15 cellular contexts compared by ENCODE assay signal in genomic region chr7:101942603-101943210, GRCh38.
DNase-seq lines count a peak whose midpoint lies in the region; ATAC-seq and TF ChIP-seq lines count a peak whose summit lies in the region.
"Had no signal": no experiment of that assay in that cellular context is flagged by ENCODE, and none has a peak within 500 bp of the region (broad histone marks: within the 10 kb centered on the region; RNA-seq: fewer than 3 reads in every experiment).

No MANE protein-coding gene starts in this region.

- no peak overlapping the region for H4K5ac ChIP-seq in H9 (ENCODE audit: insufficient read length, low read depth, low read length)

- no peak for TF ChIP-seq POLR2A in gastrocnemius medialis (IDR thresholded peaks at IDR 0.05)

- no peak overlapping the region for H2BK20ac ChIP-seq in H9 (ENCODE audit: low read depth, low read length, poor library complexity, severe bottlenecking)

- H3K4ac ChIP-seq in H9 (ENCODE audit: low read depth, low read length), result peak overlapping the region; percentile 43; the same call in 1 of the 2 replicates

- H3K27me3 Mint-ChIP-seq in H9 (ENCODE audit: low read depth), result no peaks in the 10 kb centered on the region
- H3K27me3 Mint-ChIP-seq: T-cell had no signal

- peak overlapping the region; percentile 65 for H2AK5ac ChIP-seq in H9 (ENCODE audit: insufficient read length, low read length)

- H3K23ac ChIP-seq in H9 (ENCODE audit: insufficient read length, low read depth, low read length), result no peak overlapping the region

- no peak overlapping the region for H2BK12ac ChIP-seq in H9 (ENCODE audit: insufficient read length, low read depth, low read length)

- DNase-seq in H9, result no peak
- DNase-seq in SJSA1 (ENCODE audit: low read depth in 1 of 2, low spot score in 2 of 2), result no peak
- no peak for DNase-seq in hepatocyte (ENCODE audit: low spot score)
- DNase-seq in gastrocnemius medialis, result no peak
- DNase-seq: activated CD8-positive, alpha-beta memory T cell treated with anti-CD3 and anti-CD28 coated beads for 24 hours; effector CD4-positive, alpha-beta T cell; NCI-H524 treated with DMSO at 0.1 percent for 48 hours; stimulated activated CD4-positive, alpha-beta T cell treated with anti-CD3 and anti-CD28 coated beads, Interleukin-2, amount 100 ng/mL, for 48 hours; T-cell had no signal

- no peak overlapping the region for H3K9ac ChIP-seq in H9 (ENCODE audit: extremely low read depth, insufficient read length, low read length)

- TF ChIP-seq CTCF in H9 (conservative IDR thresholded peaks at IDR 0.05) (no peak), hepatocyte (IDR thresholded peaks at IDR 0.05; ENCODE audit: poor library complexity) (no peak), gastrocnemius medialis (IDR thresholded peaks at IDR 0.05 in 4 of 5, conservative IDR thresholded peaks at IDR 0.05 in 1 of 5) (no peak)

- no peak overlapping the region for H3K56ac ChIP-seq in H9 (ENCODE audit: insufficient read length, low read depth, low read length)

- H3K4me3 ChIP-seq in SJSA1 (no peak overlapping the region), hepatocyte (no peak overlapping the region), gastrocnemius medialis (no peak overlapping the region)

- no peak overlapping the region; a peak in 1 of 5 replicates for H3K4me3 Mint-ChIP-seq in H9
- H3K4me3 Mint-ChIP-seq: neural crest cell, T-cell had no signal

- intact Hi-C loops in gastrocnemius medialis (cut with DNase I; ENCODE audit: low total_unique reads), result no loop called here

- H3K79me2 ChIP-seq in H9 (ENCODE audit: insufficient read depth, low read length), result peaks cover 6% of the 10 kb centered on the region; the same call in 1 of the 2 replicates
- peaks cover 83% of the 10 kb centered on the region for H3K79me2 ChIP-seq in hepatocyte

- H4K8ac ChIP-seq in H9 (replicated peaks; ENCODE audit: insufficient read length, low read depth, low read length), result no peak overlapping the region

- no peak overlapping the region for H3K27ac ChIP-seq in H9 (ENCODE audit: insufficient read length, low read depth, low read length)
- H3K27ac ChIP-seq in SJSA1, result peak overlapping the region; percentile 24; the same call in 1 of the 2 replicates
- H3K27ac ChIP-seq in hepatocyte, result peak overlapping the region; percentile 75
- H3K27ac ChIP-seq in gastrocnemius medialis, result peak overlapping the region; percentile 67 to 95 (median 82)

- no CpG with 5 or more reads among the region's 13 CpGs for WGBS in H9 (ENCODE audit: extremely low coverage, insufficient read length, low lambda C conversion rate)
- 81% methylated on average over 13 of the region's 13 CpGs for WGBS in hepatocyte (ENCODE audit: low lambda C conversion rate, missing lambda C conversion rate)

- H3T11ph ChIP-seq in H9 (ENCODE audit: low read length), result no peak overlapping the region

- peak overlapping the region in 2 of 3 experiments; percentile 75 to 89; a peak in 2 of 7 replicates for H3K27ac Mint-ChIP-seq in H9
- H3K27ac Mint-ChIP-seq: activated naive CD4-positive, alpha-beta T cell treated with anti-CD3 and anti-CD28 coated beads, Interleukin-2, amount 50 U/mL, for 72 hours; T-cell had no signal

- peak overlapping the region; percentile 77 for H3K14ac ChIP-seq in H9 (ENCODE audit: insufficient read depth, low read length)

- in situ Hi-C loops in gastrocnemius medialis (cut with MboI; ENCODE audit: low sequenced_read_pairs in 4 of 4), result no loop called here

- H3K9me2 ChIP-seq in hepatocyte (replicated peaks; ENCODE audit: insufficient read depth), result no peaks in the 10 kb centered on the region

- H3K9me3 ChIP-seq in H9 (ENCODE audit: control insufficient read depth, low read depth, low read length), result no peaks in the 10 kb centered on the region
- no peaks in the 10 kb centered on the region for H3K9me3 ChIP-seq in SJSA1 (replicated peaks)
- no peaks in the 10 kb centered on the region for H3K9me3 ChIP-seq in hepatocyte (ENCODE audit: low read depth)
- H3K9me3 ChIP-seq in gastrocnemius medialis, result no peaks in the 10 kb centered on the region

- H2AFZ ChIP-seq in H9 (ENCODE audit: low read length) (no peak overlapping the region), hepatocyte (no peak overlapping the region)

- peak overlapping the region; percentile 23 for H3K18ac ChIP-seq in H9 (ENCODE audit: insufficient read length, low read depth, low read length)

- ATAC-seq in gastrocnemius medialis (no peak), GM18873 (IDR thresholded peaks at IDR 0.05; ENCODE audit: low FRiP score, unreplicated experiment) (no peak), HG02763 (IDR thresholded peaks at IDR 0.05; ENCODE audit: unreplicated experiment) (no peak), HG03378 (IDR thresholded peaks at IDR 0.05; ENCODE audit: unreplicated experiment) (no peak), GM21526 (IDR thresholded peaks at IDR 0.05; ENCODE audit: low FRiP score, unreplicated experiment) (no peak)
- ATAC-seq: activated naive CD4-positive, alpha-beta T cell treated with anti-CD3 and anti-CD28 coated beads, Interleukin-2, amount 50 U/mL, for 72 hours; T-cell had no signal

- H3K4me2 ChIP-seq in H9 (ENCODE audit: insufficient read depth, insufficient read length, low read length) (no peak overlapping the region), hepatocyte (peak overlapping the region; percentile 42)

- H2BK5ac ChIP-seq in H9 (ENCODE audit: insufficient read length, low read length), result no peak overlapping the region

- H3K27me3 ChIP-seq in H9 (ENCODE audit: insufficient read depth, low read length) (no peaks in the 10 kb centered on the region), SJSA1 (replicated peaks) (no peaks in the 10 kb centered on the region), hepatocyte (no peaks in the 10 kb centered on the region), gastrocnemius medialis (no peaks in the 10 kb centered on the region)

- H2BK120ac ChIP-seq in H9 (ENCODE audit: low read depth, low read length, poor library complexity, severe bottlenecking), result no peak overlapping the region

- H2BK15ac ChIP-seq in H9 (ENCODE audit: low read depth, low read length), result no peak overlapping the region

- H3K4me1 Mint-ChIP-seq in H9, result peaks cover 55 to 62% of the 10 kb centered on the region in 2 experiments

- H3K9me3 Mint-ChIP-seq in H9, result peaks cover 3 to 4% of the 10 kb centered on the region in 2 experiments; a peak in 4 of 5 replicates
- H3K9me3 Mint-ChIP-seq: activated naive CD4-positive, alpha-beta T cell treated with anti-CD3 and anti-CD28 coated beads, Interleukin-2, amount 50 U/mL, for 72 hours; neural crest cell; T-cell had no signal

- H3K23me2 ChIP-seq in H9 (ENCODE audit: insufficient read length, low read depth, low read length, poor library complexity, severe bottlenecking), result no peaks in the 10 kb centered on the region

- peaks cover 7 to 12% (median 12%) of the 10 kb centered on the region in 3 experiments; a peak in 6 of 7 replicates for H3K36me3 Mint-ChIP-seq in H9 (ENCODE audit: insufficient read depth in 1 of 3, low read depth in 3 of 3)
- H3K36me3 Mint-ChIP-seq: activated naive CD4-positive, alpha-beta T cell treated with anti-CD3 and anti-CD28 coated beads, Interleukin-2, amount 50 U/mL, for 72 hours had no signal

- no peaks in the 10 kb centered on the region; the same call in 1 of the 2 replicates for H3K36me3 ChIP-seq in SJSA1
- H3K36me3 ChIP-seq in hepatocyte (replicated peaks; ENCODE audit: insufficient read depth, low read depth), result no peaks in the 10 kb centered on the region
- H3K36me3 ChIP-seq in gastrocnemius medialis, result no peaks in the 10 kb centered on the region

- H4K91ac ChIP-seq in H9 (ENCODE audit: insufficient read length, low read depth, low read length), result peak overlapping the region; percentile 91

- peaks cover 2% of the 10 kb centered on the region for H3K79me1 ChIP-seq in H9 (ENCODE audit: insufficient read depth, low read depth, low read length, poor library complexity, severe bottlenecking)

- no peaks in the 10 kb centered on the region for H4K20me1 ChIP-seq in H9 (ENCODE audit: control insufficient read depth, insufficient read depth, insufficient read length)
- no peaks in the 10 kb centered on the region for H4K20me1 ChIP-seq in hepatocyte (ENCODE audit: insufficient read depth, poor library complexity, severe bottlenecking)

- peaks cover 12% of the 10 kb centered on the region for H3K4me1 ChIP-seq in H9 (ENCODE audit: insufficient read depth, low read length)
- peaks cover 31% of the 10 kb centered on the region for H3K4me1 ChIP-seq in SJSA1 (replicated peaks)
- H3K4me1 ChIP-seq in hepatocyte (ENCODE audit: insufficient read depth), result peaks cover 34% of the 10 kb centered on the region
- H3K4me1 ChIP-seq in gastrocnemius medialis, result peaks cover 70 to 74% of the 10 kb centered on the region in 2 donors
